1 cellular context compared by ENCODE assay signal in genomic region chrX:47232197-47232802, GRCh38.
TF ChIP-seq lines count a peak whose summit lies in the region.

No MANE protein-coding gene starts in this region.

TF ChIP-seq in GM23338, 12 proteins besides CTCF, POLR2A, EP300 and RAD21:
- TF ChIP-seq ZNF462 (CRISPR knock-in tag; IDR thresholded peaks at IDR 0.05): no peak
- TF ChIP-seq REST (IDR thresholded peaks at IDR 0.05; ENCODE audit: unreplicated experiment): no peak
- TF ChIP-seq ZNF331 (CRISPR knock-in tag; IDR thresholded peaks at IDR 0.05; ENCODE audit: low read depth): no peak
- no peak for TF ChIP-seq CREB1 (CRISPR knock-in tag; IDR thresholded peaks at IDR 0.05; ENCODE audit: low read depth)
- no peak for TF ChIP-seq EZH2phosphoT487 (IDR thresholded peaks at IDR 0.05; ENCODE audit: unreplicated experiment)
- TF ChIP-seq JUNB (IDR thresholded peaks at IDR 0.05; ENCODE audit: unreplicated experiment): no peak
- no peak for TF ChIP-seq NANOG (IDR thresholded peaks at IDR 0.05; ENCODE audit: borderline replicate concordance)
- no peak for TF ChIP-seq EZH2 (IDR thresholded peaks at IDR 0.05; ENCODE audit: low read depth, unreplicated experiment)
- no peak for TF ChIP-seq ETS1 (IDR thresholded peaks at IDR 0.05)
- no peak for TF ChIP-seq POLR2AphosphoS5 (IDR thresholded peaks at IDR 0.05; ENCODE audit: low read depth)
- TF ChIP-seq STAT1 (IDR thresholded peaks at IDR 0.05; ENCODE audit: unreplicated experiment): no peak
- no peak for TF ChIP-seq ZNF114 (CRISPR knock-in tag; IDR thresholded peaks at IDR 0.05)
TF ChIP-seq in GM23338: peak in this region for 0.
